ENCODE assay signal across 12 cellular contexts in the genomic region with DNA sequence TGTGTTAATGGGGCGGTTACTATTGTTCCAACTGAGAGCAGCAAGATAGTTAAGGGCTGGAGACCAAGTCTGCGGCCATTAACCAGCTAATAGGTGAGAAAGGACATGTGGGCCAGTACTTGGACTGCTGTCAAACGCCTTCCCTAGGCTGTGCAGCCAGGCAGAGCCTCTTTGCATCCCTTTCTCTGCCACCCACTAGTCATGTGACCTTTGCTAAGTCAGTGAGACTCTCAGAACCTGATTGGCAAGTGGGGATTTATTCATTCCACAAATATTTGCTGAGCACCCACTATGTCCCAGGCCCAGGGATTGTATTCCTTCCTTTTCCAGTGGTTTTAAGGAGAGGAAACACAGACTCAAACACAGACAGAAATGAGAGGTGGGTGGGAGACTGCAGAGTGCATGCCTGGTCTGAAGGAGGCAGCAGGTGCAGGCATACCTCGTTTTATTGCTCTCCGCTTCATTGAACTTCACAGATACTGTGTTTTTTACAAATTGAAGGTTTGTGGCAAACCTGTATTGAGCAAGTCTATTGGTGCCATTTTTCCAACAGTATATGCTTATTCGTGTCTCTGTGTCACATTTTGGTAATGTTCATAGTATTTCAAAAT.
DNase-seq lines count a peak whose midpoint lies in the region; ATAC-seq, FAIRE-seq and TF ChIP-seq lines count a peak whose summit lies in the region.
"Had no signal": no experiment of that assay in that cellular context is flagged by ENCODE, and none has a peak within 500 bp of the region (broad histone marks: within the 10 kb centered on the region; RNA-seq: fewer than 3 reads in every experiment).

No MANE protein-coding gene starts in this region.

- H3K27me3 ChIP-seq in HCT116 (ENCODE audit: insufficient read depth, low read length) (peaks cover 3% of the 10 kb centered on the region), PC-9 (ENCODE audit: insufficient read depth, low read depth) (no peaks in the 10 kb centered on the region), aorta (ENCODE audit: control insufficient read depth in 1 of 2, insufficient read depth in 2 of 2, low read length in 1 of 2) (no peaks in the 10 kb centered on the region)
- H3K27me3 ChIP-seq: SJSA1 had no signal

- no peak for TF ChIP-seq RAD21 in HCT116 (IDR thresholded peaks at IDR 0.05; ENCODE audit: low read depth)

- BruUV-seq in HCT116 (replicated peaks; lab: Mats Ljungman, UMichigan) (no TSS peak), PC-9 (replicated peaks; lab: Mats Ljungman, UMichigan) (no TSS peak)

- no peak for FAIRE-seq in kidney (lab: Jason Lieb, UNC)
- FAIRE-seq: islet of Langerhans had no signal

- H3K9ac ChIP-seq in HCT116 (ENCODE audit: low read length) (no peak overlapping the region), kidney (ENCODE audit: low read length in 2 of 2) (no peak overlapping the region)

- POLR2A ChIA-PET in HCT116 (lab: Charles Lee) (no interaction called here), PC-9 (lab: Charles Lee; ENCODE audit: unreplicated experiment) (no interaction called here)

- CTCF ChIA-PET in HCT116 (lab: Charles Lee) = no interaction called here
- CTCF ChIA-PET in PC-9 (lab: Charles Lee) = no interaction called here

- H3K9me3 ChIP-seq in HCT116 (ENCODE audit: control insufficient read depth in 1 of 2, insufficient read depth in 1 of 2, low read depth in 1 of 2, low read length in 2 of 2) (no peaks in the 10 kb centered on the region), PC-9 (ENCODE audit: insufficient read depth, low read depth) (no peaks in the 10 kb centered on the region), aorta (ENCODE audit: control insufficient read depth, low read length) (no peaks in the 10 kb centered on the region), kidney (ENCODE audit: control insufficient read depth in 1 of 2, low read length in 2 of 2) (no peaks in the 10 kb centered on the region)
- H3K9me3 ChIP-seq: SJSA1 had no signal

- H3K4me1 ChIP-seq in HCT116 (ENCODE audit: control insufficient read depth in 1 of 2, insufficient read depth in 2 of 2, low read length in 2 of 2) = peaks cover 3 to 6% of the 10 kb centered on the region in 2 experiments; a peak in 3 of 4 replicates
- peaks cover 27% of the 10 kb centered on the region for H3K4me1 ChIP-seq in PC-9 (replicated peaks; ENCODE audit: insufficient read depth)
- no peaks in the 10 kb centered on the region for H3K4me1 ChIP-seq in aorta (ENCODE audit: control insufficient read depth in 1 of 2, insufficient read depth in 2 of 2, low read length in 2 of 2)
- peaks cover 4 to 5% of the 10 kb centered on the region in 2 donors for H3K4me1 ChIP-seq in kidney (ENCODE audit: control insufficient read depth in 1 of 2, insufficient read depth in 1 of 2, low read depth in 1 of 2, low read length in 2 of 2)

- no peaks in the 10 kb centered on the region for H3F3A ChIP-seq in PC-9 (ENCODE audit: insufficient read depth, low read depth)

- H4K20me1 ChIP-seq in HCT116 (ENCODE audit: insufficient read depth) (no peaks in the 10 kb centered on the region), PC-9 (ENCODE audit: insufficient read depth) (no peaks in the 10 kb centered on the region)

- H3K79me2 ChIP-seq in HCT116 (ENCODE audit: insufficient read depth, low read length) (no peaks in the 10 kb centered on the region), PC-9 (ENCODE audit: low read depth) (no peaks in the 10 kb centered on the region)

- 80 to 83% methylated on average over 6 of the region's 6 CpGs for WGBS in aorta, 2 donors

- H3K9me2 ChIP-seq in HCT116 (ENCODE audit: insufficient read depth) (no peaks in the 10 kb centered on the region), PC-9 (ENCODE audit: insufficient read depth) (no peaks in the 10 kb centered on the region)

- DNase-seq in Daoy (ENCODE audit: low read depth) = peak; percentile 37
- no peak for DNase-seq in HCT116 (ENCODE audit: low read depth, low spot score)
- DNase-seq in PC-9 = peak; percentile 50 to 83
- peak; percentile 93 for DNase-seq in kidney glomerular epithelial cell (lab: John Stamatoyannopoulos, UW)
- DNase-seq in aorta = no peak
- DNase-seq in kidney = no peak
- no peak for DNase-seq in NOMO-1 (lab: John Stamatoyannopoulos, UW; ENCODE audit: unreplicated experiment in 2 of 2)
- DNase-seq: activated CD4-positive, alpha-beta memory T cell treated with anti-CD3 and anti-CD28 coated beads, Interleukin-2, amount 10 ng/mL, durations not matched to agents 7 days and 5 days; DND-41 had no signal

- RAD21 ChIA-PET in HCT116 (lab: Charles Lee; ENCODE audit: low non-redundant PET in 1 of 2, low total read pairs in 2 of 2, uncharacterized antibody in 2 of 2, unreplicated experiment in 2 of 2) = no interaction called here

- intact Hi-C loops in HCT116 (cut with micrococcal nuclease) = no loop called here
- intact Hi-C loops in PC-9 (cut with micrococcal nuclease; ENCODE audit: unreplicated experiment) = no loop called here
- intact Hi-C loops in aorta (cut with DNase I) = no loop called here
- intact Hi-C loops in kidney (cut with DNase I) = no loop called here

- TF ChIP-seq POLR2A in HCT116 (IDR thresholded peaks at IDR 0.05; ENCODE audit: borderline replicate concordance, extremely low read depth, insufficient read depth, insufficient read length) = no peak

- H3K36me3 ChIP-seq in HCT116 (ENCODE audit: control insufficient read depth in 1 of 2, insufficient read depth in 2 of 2, low read length in 2 of 2) (no peaks in the 10 kb centered on the region), PC-9 (ENCODE audit: low read depth) (no peaks in the 10 kb centered on the region), aorta (ENCODE audit: control insufficient read depth in 1 of 2, insufficient read depth in 2 of 2, low read length in 1 of 2) (no peaks in the 10 kb centered on the region), kidney (ENCODE audit: control insufficient read depth in 1 of 2, insufficient read depth in 2 of 2, low read length in 2 of 2) (no peaks in the 10 kb centered on the region)
- H3K36me3 ChIP-seq: SJSA1 had no signal

- no peak overlapping the region for H3K4me2 ChIP-seq in HCT116 (ENCODE audit: low read length)
- peak overlapping the region; percentile 39 for H3K4me2 ChIP-seq in PC-9

- H2AFZ ChIP-seq in HCT116 (ENCODE audit: low read depth, low read length, poor library complexity, severe bottlenecking) (no peak overlapping the region), PC-9 (no peak overlapping the region)

- ATAC-seq in HCT116 (peak; percentile 52; the same call in 1 of the 2 replicates), aorta (ENCODE audit: low FRiP score) (no peak), GM21737 (IDR thresholded peaks at IDR 0.05; ENCODE audit: unreplicated experiment) (no peak)

- H3K27ac ChIP-seq in HCT116 (ENCODE audit: low read depth, low read length) (no peak overlapping the region), PC-9 (no peak overlapping the region), aorta (ENCODE audit: low read depth in 1 of 2, low read length in 2 of 2) (no peak overlapping the region), kidney (ENCODE audit: low read depth in 2 of 2, low read length in 2 of 2) (no peak overlapping the region)
- H3K27ac ChIP-seq: SJSA1 had no signal

- TF ChIP-seq CTCF in HCT116 (IDR thresholded peaks at IDR 0.05 in 2 of 3, conservative IDR thresholded peaks at IDR 0.05 in 1 of 3; ENCODE audit: borderline replicate concordance in 1 of 3, insufficient read depth in 1 of 3, low read depth in 2 of 3, low read length in 2 of 3) (no peak), PC-9 (conservative IDR thresholded peaks at IDR 0.05) (no peak; the same call in 1 of the 2 replicates), kidney (IDR thresholded peaks at IDR 0.05; ENCODE audit: borderline replicate concordance, extremely low read depth, insufficient read depth) (no peak)

- H3K4me3 ChIP-seq in HCT116 (replicated peaks in 1 of 2; ENCODE audit: low read depth in 1 of 2, low read length in 2 of 2) (no peak overlapping the region), PC-9 (no peak overlapping the region), aorta (ENCODE audit: low read length in 2 of 2) (no peak overlapping the region), kidney (ENCODE audit: low read length in 2 of 2) (no peak overlapping the region)
- H3K4me3 ChIP-seq: SJSA1 had no signal

TF ChIP-seq in HCT116, 20 proteins besides CTCF, POLR2A, EP300 and RAD21:
- TF ChIP-seq, protein P1, sequence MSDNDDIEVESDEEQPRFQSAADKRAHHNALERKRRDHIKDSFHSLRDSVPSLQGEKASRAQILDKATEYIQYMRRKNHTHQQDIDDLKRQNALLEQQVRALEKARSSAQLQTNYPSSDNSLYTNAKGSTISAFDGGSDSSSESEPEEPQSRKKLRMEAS (IDR thresholded peaks at IDR 0.05) = no peak
- TF ChIP-seq EGR1 (IDR thresholded peaks at IDR 0.05; ENCODE audit: low read depth) = no peak
- TF ChIP-seq, protein P2, sequence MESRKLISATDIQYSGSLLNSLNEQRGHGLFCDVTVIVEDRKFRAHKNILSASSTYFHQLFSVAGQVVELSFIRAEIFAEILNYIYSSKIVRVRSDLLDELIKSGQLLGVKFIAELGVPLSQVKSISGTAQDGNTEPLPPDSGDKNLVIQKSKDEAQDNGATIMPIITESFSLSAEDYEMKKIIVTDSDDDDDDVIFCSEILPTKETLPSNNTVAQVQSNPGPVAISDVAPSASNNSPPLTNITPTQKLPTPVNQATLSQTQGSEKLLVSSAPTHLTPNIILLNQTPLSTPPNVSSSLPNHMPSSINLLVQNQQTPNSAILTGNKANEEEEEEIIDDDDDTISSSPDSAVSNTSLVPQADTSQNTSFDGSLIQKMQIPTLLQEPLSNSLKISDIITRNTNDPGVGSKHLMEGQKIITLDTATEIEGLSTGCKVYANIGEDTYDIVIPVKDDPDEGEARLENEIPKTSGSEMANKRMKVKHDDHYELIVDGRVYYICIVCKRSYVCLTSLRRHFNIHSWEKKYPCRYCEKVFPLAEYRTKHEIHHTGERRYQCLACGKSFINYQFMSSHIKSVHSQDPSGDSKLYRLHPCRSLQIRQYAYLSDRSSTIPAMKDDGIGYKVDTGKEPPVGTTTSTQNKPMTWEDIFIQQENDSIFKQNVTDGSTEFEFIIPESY (IDR thresholded peaks at IDR 0.05; ENCODE audit: extremely low read depth, insufficient replicate concordance, low read length) = no peak

Comparison
In these comparisons a context has a peak if more than half of its experiments do, and no peak if none do; other contexts are left out.
1. DNase-seq: peak in Daoy (single experiment), PC-9 (2 of 2) and kidney glomerular epithelial cell (single experiment); none in HCT116 (single experiment), aorta (0 of 2), kidney (single experiment) and NOMO-1 (0 of 2).